ENCODE assay signal across 2 cellular contexts in genomic region chr15:70873232-70874054, GRCh38.
A peak's percentile ranks its signal among the peaks of the same experiment; 100 is the strongest.
TF ChIP-seq lines count a peak whose summit lies in the region.

No MANE protein-coding gene starts in this region.

TF ChIP-seq in IMR-90, 13 proteins besides CTCF, POLR2A, EP300 and RAD21:
- TF ChIP-seq SMC3 (IDR thresholded peaks at IDR 0.05; ENCODE audit: low read depth, low read length) (no peak), CEBPB (IDR thresholded peaks at IDR 0.05; ENCODE audit: low read depth, low read length) (no peak), MXI1 (IDR thresholded peaks at IDR 0.05; ENCODE audit: borderline replicate concordance, low read depth, low read length) (no peak), ELK1 (IDR thresholded peaks at IDR 0.05; ENCODE audit: borderline replicate concordance, low read depth, low read length) (no peak), NFE2L2 (IDR thresholded peaks at IDR 0.05; ENCODE audit: low read depth, low read length) (no peak), RFX5 (IDR thresholded peaks at IDR 0.05; ENCODE audit: low read depth, low read length) (no peak), MAFK (IDR thresholded peaks at IDR 0.05; ENCODE audit: low read depth, low read length) (no peak), USF2 (IDR thresholded peaks at IDR 0.05; ENCODE audit: low read depth, low read length) (no peak), MAZ (IDR thresholded peaks at IDR 0.05; ENCODE audit: borderline replicate concordance, low read depth, low read length) (no peak), RCOR1 (IDR thresholded peaks at IDR 0.05; ENCODE audit: insufficient replicate concordance, low read length) (no peak), BHLHE40 (IDR thresholded peaks at IDR 0.05; ENCODE audit: low read depth, low read length) (no peak)

TF ChIP-seq in K562, 482 proteins besides CTCF, POLR2A, EP300 and RAD21:
- no peak for TF ChIP-seq SRSF9 (IDR thresholded peaks at IDR 0.05; ENCODE audit: borderline replicate concordance, low read depth, low read length)
- TF ChIP-seq EWSR1 (IDR thresholded peaks at IDR 0.05; ENCODE audit: borderline replicate concordance, low read depth, partially characterized antibody): no peak
- TF ChIP-seq TFE3 (CRISPR knock-in tag; IDR thresholded peaks at IDR 0.05): peak; percentile 72
